ENCODE assay signal across 8 cellular contexts in genomic region chr1:199243423-199244061, GRCh38.
A peak's percentile ranks its signal among the peaks of the same experiment; 100 is the strongest.
DNase-seq lines count a peak whose midpoint lies in the region; ATAC-seq and TF ChIP-seq lines count a peak whose summit lies in the region.

No MANE protein-coding gene starts in this region.

- H3K27ac ChIP-seq in WERI-Rb-1: no peak overlapping the region
- no peak overlapping the region for H3K27ac ChIP-seq in right lobe of liver

- DNase-seq in NCI-H2171 treated with DMSO at 0.1 percent for 48 hours (lab: John Stamatoyannopoulos, UW): peak; percentile 5
- DNase-seq in NCI-H2171 (lab: John Stamatoyannopoulos, UW): no peak
- peak; percentile 80 for DNase-seq in HEK293T (ENCODE audit: extremely low spot score)
- peak; percentile 81 for DNase-seq in M059J (ENCODE audit: low read depth)
- peak; percentile 83 for DNase-seq in WERI-Rb-1
- peak; percentile 49 for DNase-seq in central memory CD4-positive, alpha-beta T cell
- DNase-seq in right lobe of liver: peak; percentile 39 to 59 (median 58)
- DNase-seq in stimulated activated CD8-positive, alpha-beta memory T cell treated with anti-CD3 and anti-CD28 coated beads, Interleukin-7, amount 100 ng/mL, for 24 hours (ENCODE audit: low read depth): peak; percentile 47

- CTCF ChIA-PET in HEK293T (lab: Yijun Ruan, JAX): interaction anchor here (0.6 to 0.7 kb wide), 3 partner anchors 10 to 99 kb away, joined by 3 read pairs; no protein-coding TSS in a partner anchor

- intact Hi-C loops in right lobe of liver (cut with DNase I): no loop called here

- H3K36me3 ChIP-seq in WERI-Rb-1: no peaks in the 10 kb centered on the region
- H3K36me3 ChIP-seq in right lobe of liver: no peaks in the 10 kb centered on the region

- POLR2A ChIA-PET in HEK293T (lab: Yijun Ruan, JAX): no interaction called here

- TF ChIP-seq CTCF in WERI-Rb-1 (IDR thresholded peaks at IDR 0.05; ENCODE audit: low read depth, low read length) (peak; percentile 96), right lobe of liver (IDR thresholded peaks at IDR 0.05) (peak; percentile 30 to 56 (median 39))

- H3K27me3 ChIP-seq in WERI-Rb-1 (ENCODE audit: insufficient read depth, low read depth, severe bottlenecking) (no peaks in the 10 kb centered on the region), right lobe of liver (no peaks in the 10 kb centered on the region)

- no peaks in the 10 kb centered on the region for H3K4me1 ChIP-seq in right lobe of liver

- 65% methylated on average over 6 of the region's 11 CpGs for WGBS in right lobe of liver (ENCODE audit: insufficient coverage, low coverage, low lambda C conversion rate, missing lambda C conversion rate)

- no peaks in the 10 kb centered on the region for H3K9me3 ChIP-seq in WERI-Rb-1 (ENCODE audit: severe bottlenecking)
- H3K9me3 ChIP-seq in right lobe of liver: no peaks in the 10 kb centered on the region

- ATAC-seq in right lobe of liver: peak; percentile 80 to 87 (median 84)

- H3K4me3 ChIP-seq in WERI-Rb-1 (ENCODE audit: low read depth, low read length) (no peak overlapping the region), right lobe of liver (no peak overlapping the region)

- TF ChIP-seq POLR2A in right lobe of liver (IDR thresholded peaks at IDR 0.05): no peak

TF ChIP-seq in HEK293T, 16 proteins besides CTCF, POLR2A, EP300 and RAD21:
- TF ChIP-seq SUZ12 (IDR thresholded peaks at IDR 0.05) (no peak), CTBP1 (IDR thresholded peaks at IDR 0.05; ENCODE audit: borderline replicate concordance) (no peak), ZNF384 (IDR thresholded peaks at IDR 0.05) (no peak), NFRKB (IDR thresholded peaks at IDR 0.05) (no peak), LEF1 (IDR thresholded peaks at IDR 0.05; ENCODE audit: borderline replicate concordance) (no peak), HDGF (IDR thresholded peaks at IDR 0.05; ENCODE audit: borderline replicate concordance) (no peak), FOXA1 (IDR thresholded peaks at IDR 0.05) (no peak), PKNOX1 (IDR thresholded peaks at IDR 0.05) (no peak), L3MBTL2 (conservative IDR thresholded peaks at IDR 0.05) (no peak), FOXK2 (IDR thresholded peaks at IDR 0.05) (no peak), ARNT (IDR thresholded peaks at IDR 0.05) (no peak), TARDBP (IDR thresholded peaks at IDR 0.05) (no peak), BHLHE40 (IDR thresholded peaks at IDR 0.05; ENCODE audit: borderline replicate concordance) (no peak), ELF4 (IDR thresholded peaks at IDR 0.05) (no peak), SP1 (IDR thresholded peaks at IDR 0.05) (no peak)
